In genomic region chr9:77457916-77458592, GRCh38 we compare ENCODE assay signal across 9 cellular contexts.
DNase-seq lines count a peak whose midpoint lies in the region; ATAC-seq lines count a peak whose summit lies in the region.
"Had no signal": no experiment of that assay in that cellular context is flagged by ENCODE, and none has a peak within 500 bp of the region (broad histone marks: within the 10 kb centered on the region; RNA-seq: fewer than 3 reads in every experiment).

No MANE protein-coding gene starts in this region.

- no peak overlapping the region for H3K4me3 ChIP-seq in CD4-positive, alpha-beta memory T cell (ENCODE audit: low read length in 2 of 2)

- peak overlapping the region in 1 of 8 donors; percentile 15 for H3K4me3 Mint-ChIP-seq in CD4-positive, alpha-beta memory T cell
- H3K4me3 Mint-ChIP-seq: T-helper 1 cell treated with Interleukin-12 subunit alpha and Interleukin-12 subunit beta and Interleukin-4 antibody, amounts not matched to agents 30 μg/mL and 1 μg/mL, for 36 hours had no signal

- no peaks in the 10 kb centered on the region for H3K27me3 ChIP-seq in CD4-positive, alpha-beta memory T cell (ENCODE audit: insufficient read depth, low read length)

- intact Hi-C loops in CD4-positive, alpha-beta memory T cell (cut with micrococcal nuclease): loop anchor here (1.0 to 10.0 kb wide), 7 partner anchors 25 to 755 kb away; no protein-coding TSS in a partner anchor

- H3K9me3 Mint-ChIP-seq in CD4-positive, alpha-beta memory T cell: no peaks in the 10 kb centered on the region
- H3K9me3 Mint-ChIP-seq: T-helper 1 cell treated with Interleukin-12 subunit alpha and Interleukin-12 subunit beta and Interleukin-4 antibody, amounts not matched to agents 30 μg/mL and 1 μg/mL, for 36 hours had no signal

- CTCF ChIA-PET in CD4-positive, alpha-beta memory T cell (lab: Charles Lee; ENCODE audit: partially characterized antibody): interaction anchor here (0.7 to 8.0 kb wide), 30 partner anchors 9 to 792 kb away, joined by 3 to 107 read pairs (median 5); no protein-coding TSS in a partner anchor

- H3K27ac Mint-ChIP-seq in CD4-positive, alpha-beta memory T cell: peak overlapping the region in 1 of 7 donors; percentile 56
- H3K27ac Mint-ChIP-seq: T-helper 1 cell treated with Interleukin-12 subunit alpha and Interleukin-12 subunit beta and Interleukin-4 antibody, amounts not matched to agents 30 μg/mL and 1 μg/mL, for 36 hours had no signal

- peaks cover 8 to 22% (median 14%) of the 10 kb centered on the region in 4 donors for H3K4me1 Mint-ChIP-seq in CD4-positive, alpha-beta memory T cell

- no peaks in the 10 kb centered on the region for H3K4me1 ChIP-seq in CD4-positive, alpha-beta memory T cell (ENCODE audit: insufficient read depth, low read length)

- no peaks in the 10 kb centered on the region for H3K36me3 ChIP-seq in CD4-positive, alpha-beta memory T cell (ENCODE audit: insufficient read depth, low read length)

- peak; percentile 86 for ATAC-seq in HG03196 (IDR thresholded peaks at IDR 0.05; ENCODE audit: unreplicated experiment)

- no peaks in the 10 kb centered on the region for H3K36me3 Mint-ChIP-seq in CD4-positive, alpha-beta memory T cell

- peak; percentile 58 to 66 (median 60) for DNase-seq in CD4-positive, alpha-beta memory T cell
- DNase-seq in GM19240 (ENCODE audit: insufficient read length, low spot score): peak; percentile 45
- DNase-seq in NCI-H510A (lab: John Stamatoyannopoulos, UW): peak; percentile 29
- DNase-seq in activated CD4-positive, alpha-beta T cell treated with anti-CD3 and anti-CD28 coated beads, Interleukin-2, amount 50 U/mL, for 24 hours (ENCODE audit: low read depth in 1 of 2, low spot score in 1 of 2): peak; percentile 18 to 60
- DNase-seq in effector CD8-positive, alpha-beta T cell (lab: John Stamatoyannopoulos, UW): peak; percentile 25
- peak; percentile 63 for DNase-seq in midbrain (lab: John Stamatoyannopoulos, UW)
- peak; percentile 15 to 50 for DNase-seq in stimulated activated CD8-positive, alpha-beta memory T cell treated with anti-CD3 and anti-CD28 coated beads, Interleukin-7, amount 100 ng/mL, for 48 hours (ENCODE audit: extremely low read depth in 1 of 2, low read depth in 1 of 2)

- H3K27ac ChIP-seq in CD4-positive, alpha-beta memory T cell (ENCODE audit: low read depth, low read length): no peak overlapping the region

- POLR2A ChIA-PET in CD4-positive, alpha-beta memory T cell (lab: Charles Lee; ENCODE audit: partially characterized antibody): interaction anchor here (0.6 to 1.1 kb wide), 2 partner anchors 656 to 1300 kb away, joined by 3 to 5 read pairs; no protein-coding TSS in a partner anchor

- peaks cover 0 to 1% of the 10 kb centered on the region in 2 donors for H3K27me3 Mint-ChIP-seq in CD4-positive, alpha-beta memory T cell

- no peaks in the 10 kb centered on the region for H3K9me3 ChIP-seq in CD4-positive, alpha-beta memory T cell (ENCODE audit: control insufficient read depth in 1 of 2, low read length in 2 of 2)
